ENCODE assay signal across 10 cellular contexts in the genomic region with DNA sequence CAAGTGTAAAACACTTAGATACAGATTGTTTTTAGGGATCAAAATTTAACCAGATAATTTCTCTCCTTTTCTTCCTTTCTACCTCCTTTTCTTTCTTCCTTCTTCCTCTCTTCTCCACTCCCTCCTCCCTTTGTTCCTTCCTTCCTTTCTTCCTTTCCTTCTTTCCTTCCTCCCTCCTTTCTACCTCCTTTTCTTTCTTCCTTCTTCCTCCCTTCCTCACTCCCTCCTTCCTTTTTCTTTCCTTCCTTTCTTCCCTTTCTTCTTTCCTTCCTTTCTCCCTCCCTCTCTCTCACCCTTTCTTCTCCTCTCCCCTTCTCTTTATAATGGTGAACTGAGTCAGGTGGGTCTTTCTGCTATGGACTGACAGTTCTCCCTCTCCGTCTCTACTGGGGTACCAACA.
"Had no signal": no experiment of that assay in that cellular context is flagged by ENCODE, and none has a peak within 500 bp of the region (broad histone marks: within the 10 kb centered on the region; RNA-seq: fewer than 3 reads in every experiment).

No MANE protein-coding gene starts in this region.

- H3K4me2 ChIP-seq: GM23338 had no signal

- H2AFZ ChIP-seq: GM23338 had no signal

- H3K4me3 ChIP-seq: GM23338, K562 had no signal

- FAIRE-seq: H1, H54, K562 had no signal

- DNase-seq: H9, HCEC 1CT, HFFc6, IMR-90, KG1 had no signal

- H3K27ac ChIP-seq: HL-60 had no signal

- H3K27ac Mint-ChIP-seq: GM23338, H9, HFFc6 had no signal

- H3K4me3 Mint-ChIP-seq: GM23338, H9, HFFc6 had no signal

- H3K9me3 Mint-ChIP-seq: GM23338, H9, HFFc6 had no signal

- ATAC-seq: GM23338, K562 had no signal
